Comparison of ENCODE assay signal across 18 cellular contexts in the genomic region with DNA sequence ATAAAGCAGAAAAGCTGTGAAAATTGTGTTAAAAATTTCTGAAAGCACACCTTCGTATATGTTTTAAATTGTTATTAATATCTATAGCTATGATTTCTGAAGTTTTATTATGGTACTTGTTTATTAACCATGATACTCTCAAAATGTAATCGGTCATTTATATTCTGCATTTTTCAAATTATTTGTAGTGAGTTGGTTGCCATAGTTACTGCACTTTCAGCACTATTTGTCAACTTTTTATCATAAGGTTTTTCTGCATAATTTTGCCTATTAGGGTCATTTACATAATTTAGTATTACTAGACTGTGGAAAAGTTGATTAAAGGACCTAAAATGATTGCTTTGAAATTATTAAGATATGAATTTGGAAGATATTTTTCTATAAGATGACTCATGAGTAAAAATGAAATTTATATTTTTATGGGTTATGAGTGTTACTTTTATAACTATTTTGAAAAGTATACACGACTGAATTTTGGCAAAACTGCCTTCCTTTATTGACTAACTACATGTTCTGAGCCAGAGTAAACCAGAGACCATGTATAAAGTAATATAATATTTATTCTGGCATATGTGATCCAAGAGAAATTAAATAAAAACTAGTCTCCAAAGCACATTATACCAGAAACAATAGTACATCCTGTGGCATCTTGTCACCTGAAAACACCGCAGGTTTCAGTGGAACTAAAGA. TPM values are rescaled to one million over a fixed set of nuclear protein-coding genes. Genes with fewer than 3 reads are reported as not detected.
A peak's percentile ranks its signal among the peaks of the same experiment; 100 is the strongest.
DNase-seq lines count a peak whose midpoint lies in the region; FAIRE-seq and TF ChIP-seq lines count a peak whose summit lies in the region.
"Had no signal": no experiment of that assay in that cellular context is flagged by ENCODE, and none has a peak within 500 bp of the region (broad histone marks: within the 10 kb centered on the region; RNA-seq: fewer than 3 reads in every experiment).

No MANE protein-coding gene starts in this region.

- no peaks in the 10 kb centered on the region for H3K9me3 ChIP-seq in hepatocyte (ENCODE audit: low read depth)
- no peaks in the 10 kb centered on the region for H3K9me3 ChIP-seq in stomach
- no peaks in the 10 kb centered on the region for H3K9me3 ChIP-seq in kidney (ENCODE audit: control insufficient read depth in 1 of 2, low read length in 2 of 2)
- H3K9me3 ChIP-seq: HAP-1 had no signal

- no peaks in the 10 kb centered on the region for H3K27me3 ChIP-seq in hepatocyte
- no peaks in the 10 kb centered on the region for H3K27me3 ChIP-seq in stomach

- H3K4me1 ChIP-seq in hepatocyte (ENCODE audit: insufficient read depth) (peaks cover 10% of the 10 kb centered on the region), stomach (peaks cover 0 to 19% (median 7%) of the 10 kb centered on the region in 4 donors), kidney (ENCODE audit: control insufficient read depth in 1 of 2, insufficient read depth in 1 of 2, low read depth in 1 of 2, low read length in 2 of 2) (no peaks in the 10 kb centered on the region)

- no peak for TF ChIP-seq EP300 in stomach (IDR thresholded peaks at IDR 0.05)

- no peaks in the 10 kb centered on the region for H3K79me2 ChIP-seq in hepatocyte

- no peak for FAIRE-seq in kidney (lab: Jason Lieb, UNC)

- H3K9ac ChIP-seq in kidney (ENCODE audit: low read length in 2 of 2) = no peak overlapping the region

- H3K36me3 ChIP-seq in hepatocyte (replicated peaks; ENCODE audit: insufficient read depth, low read depth) = no peaks in the 10 kb centered on the region
- H3K36me3 ChIP-seq in stomach = no peaks in the 10 kb centered on the region
- H3K36me3 ChIP-seq in kidney (ENCODE audit: control insufficient read depth in 1 of 2, insufficient read depth in 2 of 2, low read length in 2 of 2) = no peaks in the 10 kb centered on the region
- H3K36me3 ChIP-seq: HAP-1 had no signal

- H3K4me3 ChIP-seq in hepatocyte (no peak overlapping the region), stomach (no peak overlapping the region), kidney (ENCODE audit: low read length in 2 of 2) (no peak overlapping the region)
- H3K4me3 ChIP-seq: HAP-1 had no signal

- no peak overlapping the region for H3K4me2 ChIP-seq in hepatocyte

- 92% methylated on average over 4 of the region's 4 CpGs for WGBS in hepatocyte (ENCODE audit: low lambda C conversion rate, missing lambda C conversion rate)
- WGBS in stomach, 5 donors = 43 to 67% (median 55%) methylated on average over 4 of the region's 4 CpGs

- H3K9me2 ChIP-seq in hepatocyte (replicated peaks; ENCODE audit: insufficient read depth) = no peaks in the 10 kb centered on the region

- no peak for TF ChIP-seq CTCF in C4-2B (conservative IDR thresholded peaks at IDR 0.05)
- no peak for TF ChIP-seq CTCF in VCaP (conservative IDR thresholded peaks at IDR 0.05)
- no peak for TF ChIP-seq CTCF in hepatocyte (IDR thresholded peaks at IDR 0.05; ENCODE audit: poor library complexity)
- no peak for TF ChIP-seq CTCF in stomach (IDR thresholded peaks at IDR 0.05)
- no peak for TF ChIP-seq CTCF in kidney (IDR thresholded peaks at IDR 0.05; ENCODE audit: borderline replicate concordance, extremely low read depth, insufficient read depth)

- DNase-seq in hepatocyte (ENCODE audit: low spot score) (no peak), stomach (no peak), mesenteric fat pad (ENCODE audit: low spot score) (no peak), RPMI8226 (no peak), kidney (no peak), AG08395 (ENCODE audit: low spot score) (no peak)
- DNase-seq: ACHN; CD4-positive, alpha-beta T cell; DMS79; NCI-H1930; NCI-H2171; NCI-H446 had no signal

- intact Hi-C loops in stomach (cut with DNase I; ENCODE audit: low total_unique reads) = no loop called here
- intact Hi-C loops in kidney (cut with DNase I) = no loop called here

- H4K20me1 ChIP-seq in hepatocyte (ENCODE audit: insufficient read depth, poor library complexity, severe bottlenecking) = no peaks in the 10 kb centered on the region

- TF ChIP-seq POLR2A in stomach (IDR thresholded peaks at IDR 0.05) = no peak

- no peak overlapping the region for H2AFZ ChIP-seq in hepatocyte

- H3K27ac ChIP-seq in C4-2B = peak overlapping the region; percentile 96; the same call in 1 of the 2 replicates
- H3K27ac ChIP-seq in VCaP = peak overlapping the region; percentile 87
- H3K27ac ChIP-seq in hepatocyte = peak overlapping the region; percentile 88
- peak overlapping the region in 4 of 5 donors; percentile 72 to 78 (median 76) for H3K27ac ChIP-seq in stomach
- H3K27ac ChIP-seq in kidney (ENCODE audit: low read depth in 2 of 2, low read length in 2 of 2) = no peak overlapping the region

RNA-seq across cellular contexts. Expression of a gene that starts 7.9 kb away (rescaled TPM):
- total RNA-seq in hepatocyte (117 and 178 TPM in 2 replicates), stomach (1,000 to 10,000 TPM in 1 of 5 donors, 100 to 1,000 TPM in 3, 10 to 100 TPM in 1; 32.1 to 2,927 (median 145) TPM), mesenteric fat pad (0.29 TPM), kidney (164 TPM)
- polyA plus RNA-seq in hepatocyte (173 and 183 TPM in 2 replicates), stomach (100 to 1,000 TPM; 122 to 625 (median 228) TPM), kidney (ENCODE audit: insufficient read depth, low read depth, low replicate concordance) (15.1 TPM)
- total RNA-seq: CD4-positive, alpha-beta T cell; G401; HT1080 had no signal
- polyA plus RNA-seq: IgD-negative memory B cell had no signal

RNA-seq across cellular contexts. Expression of a gene that starts 59.1 kb away (rescaled TPM):
- total RNA-seq in hepatocyte = 173 and 196 TPM in 2 replicates
- 157 and 164 TPM in 2 replicates for polyA plus RNA-seq in hepatocyte
- 10 to 100 TPM in 4 of 5 donors, 1 to 10 TPM in 1; 3.6 to 74.5 (median 50.0) TPM for total RNA-seq in stomach
- polyA plus RNA-seq in stomach = 10 to 100 TPM; 27.5 to 41.5 (median 29.4) TPM
- total RNA-seq in mesenteric fat pad = 49.9 TPM
- 23.8 TPM for total RNA-seq in kidney
- 10.2 TPM for polyA plus RNA-seq in kidney (ENCODE audit: insufficient read depth, low read depth, low replicate concordance)
- total RNA-seq: G401 had no signal

Comparison
In these comparisons a context has a peak if more than half of its experiments do, and no peak if none do; other contexts are left out.
1. H3K27ac ChIP-seq: peak in C4-2B (single experiment), VCaP (single experiment), hepatocyte (single experiment) and stomach (4 of 5); none in kidney (0 of 2).
2. RNA of a gene that starts 7.9 kb away (total RNA-seq): 117 to 178 TPM in hepatocyte, 164 TPM in kidney (single experiment) and 32.1 to 2,927 TPM in stomach; 0.29 TPM in mesenteric fat pad (single experiment); every median in the first group is over 10 times any median in the second.